Comparison of ENCODE assay signal across 17 cellular contexts in the genomic region with DNA sequence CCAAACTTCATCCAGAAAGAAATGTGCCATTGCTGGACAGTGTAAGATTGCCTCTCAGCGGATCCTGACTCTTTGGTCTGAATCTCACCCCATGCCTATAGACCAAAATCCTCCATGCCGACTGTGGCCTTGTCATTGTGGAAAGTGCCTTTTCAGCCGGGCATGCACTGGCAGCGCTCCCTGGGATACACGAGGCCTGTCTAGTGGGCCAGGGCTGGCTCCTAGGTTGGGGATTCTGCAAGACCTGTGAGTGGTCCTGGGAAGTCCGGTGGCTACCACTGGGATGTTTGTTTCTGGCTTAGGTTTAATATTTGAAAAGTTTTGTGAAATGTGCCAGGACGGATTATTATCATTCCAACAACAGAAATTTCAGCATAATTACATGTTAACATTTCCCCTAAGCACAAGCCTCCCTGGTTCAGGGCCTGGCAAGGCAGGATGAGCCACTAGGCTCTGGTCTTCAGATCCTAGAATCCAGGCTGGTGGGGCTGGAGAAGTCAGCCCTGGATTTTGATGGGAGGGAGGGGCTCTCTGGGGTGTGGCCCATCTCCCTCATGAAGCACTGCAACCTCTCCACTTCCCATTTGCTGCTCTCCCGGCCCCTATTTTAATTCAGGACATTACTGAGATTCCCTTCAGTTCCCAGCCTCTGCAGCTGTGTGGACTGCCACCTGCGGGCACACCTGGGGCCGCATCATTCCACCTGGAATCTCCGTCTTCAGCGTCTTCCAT.
"Had no signal": no experiment of that assay in that cellular context is flagged by ENCODE, and none has a peak within 500 bp of the region (broad histone marks: within the 10 kb centered on the region; RNA-seq: fewer than 3 reads in every experiment).

No MANE protein-coding gene starts in this region.

- H3K27me3 ChIP-seq: gastrocnemius medialis, thyroid gland, uterus had no signal

- H3K36me3 Mint-ChIP-seq: activated naive CD8-positive, alpha-beta T cell treated with anti-CD3 and anti-CD28 coated beads for 36 hours; immature natural killer cell had no signal

- H3K4me3 ChIP-seq: breast epithelium, dorsolateral prefrontal cortex, gastrocnemius medialis, heart left ventricle, thyroid gland, uterus had no signal

- H3K4me1 Mint-ChIP-seq: activated CD4-positive, alpha-beta T cell treated with anti-CD3 and anti-CD28 coated beads, Interleukin-2, amount 10 ng/mL, durations not matched to agents 7 days and 5 days; activated naive CD8-positive, alpha-beta T cell treated with anti-CD3 and anti-CD28 coated beads for 36 hours; immature natural killer cell had no signal

- H3K9ac ChIP-seq: parathyroid adenoma had no signal

- H3K4me3 Mint-ChIP-seq: activated CD4-positive, alpha-beta T cell treated with anti-CD3 and anti-CD28 coated beads, Interleukin-2, amount 10 ng/mL, durations not matched to agents 7 days and 5 days; activated naive CD8-positive, alpha-beta T cell treated with anti-CD3 and anti-CD28 coated beads for 36 hours; immature natural killer cell; neural crest cell had no signal

- H3K9me3 Mint-ChIP-seq: activated naive CD8-positive, alpha-beta T cell treated with anti-CD3 and anti-CD28 coated beads for 36 hours had no signal

- H3K27ac ChIP-seq: breast epithelium, dorsolateral prefrontal cortex, gastrocnemius medialis, heart left ventricle, parathyroid adenoma, thyroid gland, uterus had no signal

- H3K4me1 ChIP-seq: breast epithelium, gastrocnemius medialis, heart left ventricle, parathyroid adenoma, thyroid gland, uterus had no signal

- H3K36me3 ChIP-seq: breast epithelium, gastrocnemius medialis, heart left ventricle, thyroid gland, uterus had no signal

- H2AFZ ChIP-seq: parathyroid adenoma had no signal

- DNase-seq: activated CD4-positive, alpha-beta T cell treated with anti-CD3 and anti-CD28 coated beads, Interleukin-2, amount 10 ng/mL, durations not matched to agents 7 days and 5 days; activated naive CD8-positive, alpha-beta T cell treated with anti-CD3 and anti-CD28 coated beads for 36 hours; aorta; dorsolateral prefrontal cortex; erythroblast; gastrocnemius medialis; heart left ventricle; immature natural killer cell; midbrain; stimulated activated CD4-positive, alpha-beta T cell treated with anti-CD3 and anti-CD28 coated beads, Interleukin-12 subunit alpha, Interleukin-12 subunit beta, amount 100 ng/mL, for 4 hours; stimulated activated CD4-positive, alpha-beta T cell treated with anti-CD3 and anti-CD28 coated beads, Interleukin-2, amount 100 ng/mL, for 24 hours; T-helper 2 cell; thyroid gland; uterus had no signal

- ATAC-seq: gastrocnemius medialis, heart left ventricle had no signal

- H3K27ac Mint-ChIP-seq: activated CD4-positive, alpha-beta T cell treated with anti-CD3 and anti-CD28 coated beads, Interleukin-2, amount 10 ng/mL, durations not matched to agents 7 days and 5 days; activated naive CD8-positive, alpha-beta T cell treated with anti-CD3 and anti-CD28 coated beads for 36 hours had no signal

- H3K9me3 ChIP-seq: breast epithelium, gastrocnemius medialis, heart left ventricle, thyroid gland, uterus had no signal

- H3K27me3 Mint-ChIP-seq: activated CD4-positive, alpha-beta T cell treated with anti-CD3 and anti-CD28 coated beads, Interleukin-2, amount 10 ng/mL, durations not matched to agents 7 days and 5 days; activated naive CD8-positive, alpha-beta T cell treated with anti-CD3 and anti-CD28 coated beads for 36 hours had no signal

- H3K79me2 ChIP-seq: parathyroid adenoma had no signal
